ENCODE assay signal across 13 cellular contexts in the genomic region with DNA sequence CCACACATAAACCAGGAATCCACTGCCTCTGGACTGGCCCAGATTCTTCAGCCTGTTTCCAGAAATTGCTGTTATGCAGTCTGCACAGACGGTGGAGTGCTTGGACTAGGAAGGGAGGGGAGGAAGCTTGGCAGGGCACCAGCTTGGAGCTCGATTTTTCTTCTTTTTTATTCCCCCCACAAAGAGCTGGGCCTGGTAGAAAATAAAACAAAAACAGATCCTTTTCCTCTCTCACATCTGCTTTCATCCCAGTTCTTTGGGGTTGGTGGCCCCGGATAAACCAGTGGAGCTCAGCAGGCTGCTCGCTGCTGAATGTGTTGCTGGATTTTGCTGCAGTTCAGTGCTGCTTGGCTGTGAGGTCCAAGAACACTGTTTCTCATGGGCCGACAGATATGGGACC. TPM values are rescaled to one million over a fixed set of nuclear protein-coding genes. Genes with fewer than 3 reads are reported as not detected.
DNase-seq lines count a peak whose midpoint lies in the region; ATAC-seq, FAIRE-seq and TF ChIP-seq lines count a peak whose summit lies in the region.
"Had no signal": no experiment of that assay in that cellular context is flagged by ENCODE, and none has a peak within 500 bp of the region (broad histone marks: within the 10 kb centered on the region; RNA-seq: fewer than 3 reads in every experiment).

No MANE protein-coding gene starts in this region.

- H4K91ac ChIP-seq in H1 (replicated peaks; ENCODE audit: insufficient read length, low read length) = no peak overlapping the region

- no peaks in the 10 kb centered on the region for H4K20me1 ChIP-seq in H1 (replicated peaks in 1 of 2; ENCODE audit: control insufficient read depth in 1 of 2, insufficient read depth in 2 of 2, low read length in 2 of 2)
- H4K20me1 ChIP-seq: BLaER1 treated with 17β-estradiol and CSF1 and Interleukin-3, amounts not matched to agents 10 nM and 100 nM had no signal

- no peak for TF ChIP-seq POLR2A in H1 (IDR thresholded peaks at IDR 0.05; ENCODE audit: control extremely low read depth in 1 of 2, low read depth in 2 of 2, low read length in 2 of 2)

- ATAC-seq in GM21529 (IDR thresholded peaks at IDR 0.05; ENCODE audit: unreplicated experiment) = no peak

- no peak overlapping the region for H3K4ac ChIP-seq in H1 (replicated peaks; ENCODE audit: insufficient read length, low read depth, low read length)
- no peak overlapping the region for H3K4ac ChIP-seq in mesendoderm (ENCODE audit: low read depth, low read length)

- TF ChIP-seq CTCF in AG04450 (IDR thresholded peaks at IDR 0.05; ENCODE audit: low read depth, low read length) (peak; percentile 18; the same call in 1 of the 2 replicates), LNCaP clone FGC (IDR thresholded peaks at IDR 0.05; ENCODE audit: control insufficient read depth, extremely low read depth, insufficient read depth) (peak; percentile 64), H1 (IDR thresholded peaks at IDR 0.05; ENCODE audit: control extremely low read depth in 1 of 3, insufficient read depth in 1 of 3, low read depth in 1 of 3, low read length in 3 of 3) (peak in 2 of 3 experiments; percentile 9 to 21; a peak in 1 of 4 replicates)

- H2BK15ac ChIP-seq in H1 (ENCODE audit: low read length) (no peak overlapping the region), mesendoderm (replicated peaks; ENCODE audit: low read depth) (no peak overlapping the region)

- H3K18ac ChIP-seq in H1 (ENCODE audit: extremely low read depth, low read length) = no peak overlapping the region
- no peak overlapping the region for H3K18ac ChIP-seq in mesendoderm (ENCODE audit: low read length)

- H3K23me2 ChIP-seq in H1 (ENCODE audit: low read depth, low read length) = no peaks in the 10 kb centered on the region; the same call in 1 of the 2 replicates

- H3K56ac ChIP-seq in H1 (replicated peaks; ENCODE audit: insufficient read length, low read depth, low read length) = no peak overlapping the region
- H3K56ac ChIP-seq in mesendoderm (ENCODE audit: low read length) = no peak overlapping the region

- H2AK5ac ChIP-seq in H1 (ENCODE audit: low read depth, low read length) (no peak overlapping the region), mesendoderm (ENCODE audit: low read length) (no peak overlapping the region)

- no peaks in the 10 kb centered on the region for H3K9me3 ChIP-seq in AG04450 (ENCODE audit: control insufficient read depth, insufficient read depth, low read length)
- no peaks in the 10 kb centered on the region for H3K9me3 ChIP-seq in H1 (ENCODE audit: insufficient read depth in 2 of 2, low read depth in 1 of 2, low read length in 1 of 2)
- H3K9me3 ChIP-seq: adrenal gland; BLaER1 treated with 17β-estradiol and CSF1 and Interleukin-3, amounts not matched to agents 10 nM and 100 nM had no signal

- H3K27ac ChIP-seq in AG04450 (ENCODE audit: low read depth, low read length) = no peak overlapping the region
- no peak overlapping the region for H3K27ac ChIP-seq in H1 (ENCODE audit: low read depth, low read length)
- H3K27ac ChIP-seq in mesendoderm (ENCODE audit: low read depth, low read length) = no peak overlapping the region
- H3K27ac ChIP-seq: adrenal gland; BLaER1 treated with 17β-estradiol and CSF1 and Interleukin-3, amounts not matched to agents 10 nM and 100 nM had no signal

- H2BK12ac ChIP-seq in H1 (ENCODE audit: low read depth, low read length) = peak overlapping the region; percentile 31; the same call in 1 of the 2 replicates

- H3K23ac ChIP-seq in H1 (ENCODE audit: insufficient read length) (no peak overlapping the region), mesendoderm (ENCODE audit: low read length) (no peak overlapping the region)

- FAIRE-seq in H1 (lab: Jason Lieb, UNC) = no peak
- FAIRE-seq: endothelial cell of umbilical vein had no signal

- H3K79me2 ChIP-seq in H1 (ENCODE audit: control insufficient read depth in 1 of 2, insufficient read depth in 2 of 2, low read length in 2 of 2) = no peaks in the 10 kb centered on the region
- no peaks in the 10 kb centered on the region for H3K79me2 ChIP-seq in mesendoderm (ENCODE audit: control insufficient read depth, insufficient read depth, low read length)

- TF ChIP-seq EP300 in H1 (IDR thresholded peaks at IDR 0.05; ENCODE audit: borderline replicate concordance in 1 of 2, low read depth in 2 of 2, low read length in 2 of 2) = no peak

- H3K9ac ChIP-seq in H1 (replicated peaks in 1 of 4; ENCODE audit: extremely low read depth in 1 of 4, low read depth in 3 of 4, low read length in 3 of 4) (no peak overlapping the region), mesendoderm (ENCODE audit: low read length) (no peak overlapping the region)
- H3K9ac ChIP-seq: BLaER1 treated with 17β-estradiol and CSF1 and Interleukin-3, amounts not matched to agents 10 nM and 100 nM had no signal

- POLR2A ChIA-PET in AG04450 (lab: Yijun Ruan, JAX) = no interaction called here
- POLR2A ChIA-PET in H1 (lab: Charles Lee; ENCODE audit: partially characterized antibody) = no interaction called here

- no peak overlapping the region for H2BK20ac ChIP-seq in H1 (ENCODE audit: low read length)

- H3K79me1 ChIP-seq in H1 (ENCODE audit: low read depth, low read length) (no peaks in the 10 kb centered on the region), mesendoderm (ENCODE audit: low read length) (no peaks in the 10 kb centered on the region)

- no peaks in the 10 kb centered on the region for H3K4me1 ChIP-seq in H1 (replicated peaks in 1 of 4; ENCODE audit: control insufficient read depth in 3 of 4, insufficient read depth in 4 of 4, low read length in 3 of 4)
- no peaks in the 10 kb centered on the region for H3K4me1 ChIP-seq in mesendoderm (ENCODE audit: control insufficient read depth, low read depth, low read length)
- H3K4me1 ChIP-seq: adrenal gland; BLaER1 treated with 17β-estradiol and CSF1 and Interleukin-3, amounts not matched to agents 10 nM and 100 nM had no signal

- no peak overlapping the region for H4K5ac ChIP-seq in H1 (ENCODE audit: insufficient read length, low read depth, low read length)
- H4K5ac ChIP-seq in mesendoderm (ENCODE audit: low read length) = no peak overlapping the region

- peak; percentile 46 to 59 for TF ChIP-seq RAD21 in H1 (IDR thresholded peaks at IDR 0.05 in 1 of 2, conservative IDR thresholded peaks at IDR 0.05 in 1 of 2; ENCODE audit: low read depth in 2 of 2, low read length in 2 of 2)

- no peak overlapping the region for H2AFZ ChIP-seq in H1 (ENCODE audit: low read length)

- DNase-seq in AG04450 (ENCODE audit: low read depth, low spot score) = no peak
- DNase-seq in LNCaP clone FGC (ENCODE audit: low read depth) = no peak
- DNase-seq in H1 (ENCODE audit: low read depth in 1 of 2, low spot score in 2 of 2) = no peak
- DNase-seq in mesendoderm = peak; percentile 7
- no peak for DNase-seq in Kasumi-1 (lab: John Stamatoyannopoulos, UW)
- no peak for DNase-seq in iPS-NIHi11 (ENCODE audit: low spot score)
- DNase-seq in NCI-H2107 (lab: John Stamatoyannopoulos, UW) = no peak
- DNase-seq: activated CD8-positive, alpha-beta memory T cell treated with anti-CD3 and anti-CD28 coated beads for 24 hours had no signal

- H2BK120ac ChIP-seq in H1 (replicated peaks; ENCODE audit: low read depth, low read length) (no peak overlapping the region), mesendoderm (ENCODE audit: low read depth, low read length) (no peak overlapping the region)

- H2BK5ac ChIP-seq in H1 (ENCODE audit: low read depth, low read length) (no peak overlapping the region), mesendoderm (ENCODE audit: low read length) (no peak overlapping the region)

- no peak overlapping the region for H4K8ac ChIP-seq in H1 (ENCODE audit: extremely low read depth, insufficient read depth, low read length)
- H4K8ac ChIP-seq in mesendoderm (ENCODE audit: low read depth, low read length) = no peak overlapping the region

- no peaks in the 10 kb centered on the region for H3K36me3 ChIP-seq in H1 (ENCODE audit: control insufficient read depth in 2 of 4, insufficient read depth in 4 of 4, low read length in 3 of 4)
- no peaks in the 10 kb centered on the region for H3K36me3 ChIP-seq in mesendoderm (ENCODE audit: control insufficient read depth, insufficient read depth, low read length)
- H3K36me3 ChIP-seq: adrenal gland; BLaER1 treated with 17β-estradiol and CSF1 and Interleukin-3, amounts not matched to agents 10 nM and 100 nM had no signal

- no peak overlapping the region for H3K4me2 ChIP-seq in H1 (ENCODE audit: insufficient read depth in 1 of 2, low read depth in 2 of 2, low read length in 2 of 2)
- H3K4me2 ChIP-seq in mesendoderm (ENCODE audit: low read length) = no peak overlapping the region
- H3K4me2 ChIP-seq: BLaER1 treated with 17β-estradiol and CSF1 and Interleukin-3, amounts not matched to agents 10 nM and 100 nM had no signal

- H3K27me3 ChIP-seq in AG04450 (ENCODE audit: control insufficient read depth, insufficient read depth, low read length) (no peaks in the 10 kb centered on the region), H1 (replicated peaks in 1 of 4; ENCODE audit: control insufficient read depth in 3 of 4, extremely low read depth in 1 of 4, insufficient read depth in 3 of 4, low read length in 3 of 4) (peaks cover 0 to 1% (median 0%) of the 10 kb centered on the region in 4 experiments; a peak in 1 of 7 replicates), mesendoderm (ENCODE audit: insufficient read depth, low read length, poor library complexity) (no peaks in the 10 kb centered on the region)
- H3K27me3 ChIP-seq: adrenal gland; BLaER1 treated with 17β-estradiol and CSF1 and Interleukin-3, amounts not matched to agents 10 nM and 100 nM had no signal

- H3K14ac ChIP-seq in H1 (ENCODE audit: insufficient read length) = no peak overlapping the region

- CTCF ChIA-PET in AG04450 (lab: Charles Lee) (interaction anchor here (0.5 to 1.6 kb wide), 5 partner anchors 208 to 587 kb away, joined by 3 to 18 read pairs (median 4); no protein-coding TSS in a partner anchor), H1 (lab: Charles Lee; ENCODE audit: partially characterized antibody) (interaction anchor here (0.8 to 2.5 kb wide), 6 partner anchors 11 to 50 kb away, joined by 3 to 10 read pairs (median 4); no protein-coding TSS in a partner anchor)

- H3K4me3 ChIP-seq in AG04450 (ENCODE audit: low read depth, low read length) (no peak overlapping the region), LNCaP clone FGC (ENCODE audit: low read depth, low read length) (no peak overlapping the region), H1 (ENCODE audit: extremely low read depth in 1 of 4, insufficient read depth in 2 of 4, low read depth in 3 of 4, low read length in 4 of 4) (no peak overlapping the region), mesendoderm (ENCODE audit: low read length) (no peak overlapping the region)
- H3K4me3 ChIP-seq: adrenal gland; BLaER1 treated with 17β-estradiol and CSF1 and Interleukin-3, amounts not matched to agents 10 nM and 100 nM had no signal

- WGBS in H1 (ENCODE audit: extremely low coverage in 1 of 2, insufficient coverage in 1 of 2, insufficient read length in 1 of 2, insufficient replicate concordance in 2 of 2, low coverage in 1 of 2, low lambda C conversion rate in 2 of 2, missing lambda C conversion rate in 1 of 2), 2 experiments = 84% methylated on average over 5 of the region's 5 CpGs; no CpG with 5 or more reads in 1 of the 2 experiments
- no CpG with 5 or more reads among the region's 5 CpGs for WGBS in mesendoderm (ENCODE audit: extremely low coverage, insufficient coverage, low lambda C conversion rate)

RNA-seq across cellular contexts. Expression of a gene that starts 16.0 kb away (rescaled TPM):
- not detected in 2 replicates for polyA plus RNA-seq in AG04450 (2011; rRNA removed)
- polyA minus RNA-seq in AG04450 (2011; rRNA and poly(A)+ RNA removed) = not detected in 2 replicates
- total RNA-seq in H1 (2021; fragmentation: NEBNext Ultra II Directional; extraction: Animal tissue kit (Norgen Biotek cat#: 25700)) = 1.1 and 1.4 TPM in 2 replicates
- polyA plus RNA-seq in H1 (2011; rRNA removed) = 2.3 and 4.6 TPM in 2 replicates
- polyA plus RNA-seq in H1 (2011; cell fraction: cytosol; rRNA removed) = 2.9 TPM
- polyA plus RNA-seq in H1 (2011; cell fraction: nucleus; rRNA removed) = 3.0 TPM
- 1.0 to 1.5 TPM (median 1.1 TPM) in 4 replicates for polyA plus RNA-seq in H1 (2012, experiment 1 of 2)
- 1.5 TPM for polyA plus RNA-seq in H1 (2012, experiment 2 of 2)
- 1.3 TPM for polyA plus RNA-seq in H1 (2013, experiment 1 of 2)
- polyA plus RNA-seq in H1 (2013, experiment 2 of 2) = 1.5 TPM
- polyA minus RNA-seq in H1 (2011; rRNA and poly(A)+ RNA removed) = 2.1 and 2.4 TPM in 2 replicates
- polyA minus RNA-seq in H1 (2011; cell fraction: cytosol; rRNA and poly(A)+ RNA removed) = 1.9 TPM
- polyA minus RNA-seq in H1 (2011; cell fraction: nucleus; rRNA and poly(A)+ RNA removed) = 1.6 TPM
- polyA plus RNA-seq in mesendoderm (2013, experiment 1 of 2) = 3.9 TPM
- 4.4 TPM for polyA plus RNA-seq in mesendoderm (2013, experiment 2 of 2)
- total RNA-seq: endothelial cell of umbilical vein, mesenteric fat pad had no signal
- polyA plus RNA-seq: endothelial cell of umbilical vein had no signal
